ENCODE assay signal across 17 cellular contexts in genomic region chr12:113348849-113349536, GRCh38. TPM values are rescaled to one million over a fixed set of nuclear protein-coding genes. Genes with fewer than 3 reads are reported as not detected.
"Had no signal": no experiment of that assay in that cellular context is flagged by ENCODE, and none has a peak within 500 bp of the region (broad histone marks: within the 10 kb centered on the region; RNA-seq: fewer than 3 reads in every experiment).

No MANE protein-coding gene starts in this region.

- DNase-seq: activated CD4-positive, alpha-beta T cell treated with anti-CD3 and anti-CD28 coated beads, Interleukin-2, amount 50 U/mL, for 48 hours; activated CD8-positive, alpha-beta memory T cell treated with anti-CD3 and anti-CD28 coated beads, Interleukin-2, amount 10 ng/mL, durations not matched to agents 7 days and 5 days; activated effector memory CD4-positive, alpha-beta T cell treated with anti-CD3 and anti-CD28 coated beads, Interleukin-2, amount 50 U/mL, for 16 hours; activated T-cell treated with anti-CD3 and anti-CD28 coated beads, Interleukin-2, amount 50 U/mL, for 24 hours; anterior cingulate cortex; spleen; stimulated activated CD4-positive, alpha-beta T cell treated with anti-CD3 and anti-CD28 coated beads, Interleukin-1b, Interleukin-23, amount 100 ng/mL, for 48 hours; stimulated activated naive B cell treated with anti-CD40 and anti-IgM and Interleukin-4, amounts not matched to agents 10 μg/mL and 1 μg/mL and 100 μg/mL, for 72 hours; T-helper 2 cell; transverse colon had no signal

- FAIRE-seq: bronchial epithelial cell, keratinocyte, TTC549 had no signal

- H3K36me3 ChIP-seq: esophagus muscularis mucosa, neutrophil, spleen, transverse colon had no signal

- H3K4me3 ChIP-seq: esophagus muscularis mucosa, spleen, transverse colon had no signal

- ATAC-seq: activated CD8-positive, alpha-beta memory T cell treated with anti-CD3 and anti-CD28 coated beads, Interleukin-2, amount 10 ng/mL, durations not matched to agents 7 days and 5 days; activated naive CD4-positive, alpha-beta T cell treated with anti-CD3 and anti-CD28 coated beads, Interleukin-2, amount 50 U/mL, for 72 hours; sciatic nerve; stimulated activated naive B cell treated with anti-CD40 and anti-IgM and Interleukin-4, amounts not matched to agents 10 μg/mL and 1 μg/mL and 100 μg/mL, for 72 hours had no signal

- H3K4me1 ChIP-seq: esophagus muscularis mucosa, spleen, transverse colon had no signal

- H3K9me3 ChIP-seq: esophagus muscularis mucosa, neutrophil, spleen, transverse colon had no signal

- H3K27ac ChIP-seq: esophagus muscularis mucosa, neutrophil, spleen, transverse colon had no signal

- H3K27me3 ChIP-seq: neutrophil, transverse colon had no signal

RNA-seq across cellular contexts. Expression of gene SDS, which starts 54.7 kb away (rescaled TPM):
- polyA plus RNA-seq: keratinocyte had no signal
